Comparison of ENCODE assay signal across 28 cellular contexts in genomic region chr15:78956937-78957336, GRCh38.
"Had no signal": no experiment of that assay in that cellular context is flagged by ENCODE, and none has a peak within 500 bp of the region (broad histone marks: within the 10 kb centered on the region; RNA-seq: fewer than 3 reads in every experiment).

No MANE protein-coding gene starts in this region.

- H3K36me3 Mint-ChIP-seq: activated CD8-positive, alpha-beta memory T cell treated with anti-CD3 and anti-CD28 coated beads, Interleukin-2, amount 10 ng/mL, durations not matched to agents 7 days and 5 days; activated naive CD4-positive, alpha-beta T cell treated with anti-CD3 and anti-CD28 coated beads, Interleukin-2, amount 10 ng/mL, durations not matched to agents 7 days and 5 days had no signal

- H3K9me3 ChIP-seq: SJCRH30 had no signal

- H3K4me1 Mint-ChIP-seq: activated CD8-positive, alpha-beta memory T cell treated with anti-CD3 and anti-CD28 coated beads, Interleukin-2, amount 10 ng/mL, durations not matched to agents 7 days and 5 days; activated naive CD4-positive, alpha-beta T cell treated with anti-CD3 and anti-CD28 coated beads, Interleukin-2, amount 10 ng/mL, durations not matched to agents 7 days and 5 days; activated naive CD8-positive, alpha-beta T cell treated with anti-CD3 and anti-CD28 coated beads, Interleukin-2, amount 50 U/mL, for 24 hours had no signal

- H3K27ac ChIP-seq: KMS-11, PC-9, SJCRH30, SK-N-MC, WERI-Rb-1 had no signal

- H3K4me3 Mint-ChIP-seq: activated CD4-positive, alpha-beta memory T cell treated with anti-CD3 and anti-CD28 coated beads, Interleukin-2, amount 10 ng/mL, durations not matched to agents 7 days and 5 days; activated CD8-positive, alpha-beta memory T cell treated with anti-CD3 and anti-CD28 coated beads, Interleukin-2, amount 10 ng/mL, durations not matched to agents 7 days and 5 days; activated naive CD4-positive, alpha-beta T cell treated with anti-CD3 and anti-CD28 coated beads, Interleukin-2, amount 10 ng/mL, durations not matched to agents 7 days and 5 days; activated naive CD8-positive, alpha-beta T cell; activated naive CD8-positive, alpha-beta T cell treated with anti-CD3 and anti-CD28 coated beads, Interleukin-2, amount 50 U/mL, for 24 hours had no signal

- H3K4me3 ChIP-seq: PC-9, SJCRH30, SK-N-MC had no signal

- H3K9ac ChIP-seq: KMS-11 had no signal

- H3K9me3 Mint-ChIP-seq: activated CD4-positive, alpha-beta memory T cell treated with anti-CD3 and anti-CD28 coated beads, Interleukin-2, amount 10 ng/mL, durations not matched to agents 7 days and 5 days; activated naive CD4-positive, alpha-beta T cell treated with anti-CD3 and anti-CD28 coated beads, Interleukin-2, amount 10 ng/mL, durations not matched to agents 7 days and 5 days; activated naive CD8-positive, alpha-beta T cell treated with anti-CD3 and anti-CD28 coated beads, Interleukin-2, amount 50 U/mL, for 24 hours had no signal

- H3K4me1 ChIP-seq: SJCRH30 had no signal

- H3K36me3 ChIP-seq: SJCRH30, WERI-Rb-1 had no signal

- ATAC-seq: activated CD8-positive, alpha-beta memory T cell treated with anti-CD3 and anti-CD28 coated beads, Interleukin-2, amount 10 ng/mL, durations not matched to agents 7 days and 5 days; activated naive CD8-positive, alpha-beta T cell treated with anti-CD3 and anti-CD28 coated beads, Interleukin-2, amount 50 U/mL, for 24 hours had no signal

- DNase-seq: activated CD4-positive, alpha-beta memory T cell treated with anti-CD3 and anti-CD28 coated beads, Interleukin-2, amount 10 ng/mL, durations not matched to agents 7 days and 5 days; activated CD4-positive, alpha-beta T cell treated with anti-CD3 and anti-CD28 coated beads for 1 hour; activated CD4-positive, alpha-beta T cell treated with anti-CD3 and anti-CD28 coated beads for 48 hours; activated CD4-positive, CD25-positive, alpha-beta regulatory T cell; activated CD8-positive, alpha-beta memory T cell treated with anti-CD3 and anti-CD28 coated beads for 24 hours; activated CD8-positive, alpha-beta memory T cell treated with anti-CD3 and anti-CD28 coated beads, Interleukin-2, amount 10 ng/mL, durations not matched to agents 7 days and 5 days; activated CD8-positive, alpha-beta memory T cell treated with anti-CD3 and anti-CD28 coated beads, Interleukin-2, amount 50 U/mL, for 48 hours; activated effector memory CD4-positive, alpha-beta T cell treated with Interleukin-2 at 50 U/mL for 16 hours; activated naive CD4-positive, alpha-beta T cell treated with anti-CD3 and anti-CD28 coated beads, Interleukin-2, amount 10 ng/mL, durations not matched to agents 7 days and 5 days; activated naive CD8-positive, alpha-beta T cell treated with anti-CD3 and anti-CD28 coated beads, Interleukin-2, amount 50 U/mL, for 24 hours; activated T-cell treated with anti-CD3 and anti-CD28 coated beads, Interleukin-2, amount 50 U/mL, for 48 hours; amniotic stem cell; aorta; NCI-H1105; NCI-H1417 treated with DMSO at 0.1 percent for 48 hours; NCI-H1694; NCI-H1930; NCI-H2081 treated with DMSO at 0.1 percent for 48 hours; NCI-H345; NCI-H524 treated with DMSO at 0.1 percent for 48 hours; PC-9; Right ventricle myocardium superior; SJCRH30; T1000; WERI-Rb-1 had no signal

- H3K27ac Mint-ChIP-seq: activated CD4-positive, alpha-beta memory T cell treated with anti-CD3 and anti-CD28 coated beads, Interleukin-2, amount 10 ng/mL, durations not matched to agents 7 days and 5 days; activated CD8-positive, alpha-beta memory T cell treated with anti-CD3 and anti-CD28 coated beads, Interleukin-2, amount 10 ng/mL, durations not matched to agents 7 days and 5 days; activated naive CD4-positive, alpha-beta T cell treated with anti-CD3 and anti-CD28 coated beads, Interleukin-2, amount 10 ng/mL, durations not matched to agents 7 days and 5 days; activated naive CD8-positive, alpha-beta T cell; activated naive CD8-positive, alpha-beta T cell treated with anti-CD3 and anti-CD28 coated beads, Interleukin-2, amount 50 U/mL, for 24 hours had no signal
